In the genomic region with DNA sequence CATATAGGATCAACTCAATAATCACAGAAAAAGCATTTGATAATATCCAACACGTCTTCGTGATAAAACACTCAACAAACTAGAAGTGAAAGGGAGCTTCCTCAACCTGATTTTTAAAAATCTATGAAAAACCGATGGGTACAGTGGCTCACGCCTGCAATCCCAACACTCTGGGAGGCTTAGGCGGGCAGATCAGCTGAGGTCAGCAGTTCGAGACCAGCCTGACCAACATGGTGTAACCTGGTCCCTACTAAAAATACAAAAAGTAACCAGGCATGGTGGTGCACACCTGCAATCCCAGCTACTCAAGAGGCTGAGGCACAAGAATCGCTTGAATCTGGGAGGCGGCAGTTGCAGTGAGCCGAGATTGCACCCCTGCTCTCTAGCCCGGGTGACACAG, we compare ENCODE assay signal across 16 cellular contexts. TPM values are rescaled to one million over a fixed set of nuclear protein-coding genes. Genes with fewer than 3 reads are reported as not detected.
A peak's percentile ranks its signal among the peaks of the same experiment; 100 is the strongest.
DNase-seq lines count a peak whose midpoint lies in the region; ATAC-seq and TF ChIP-seq lines count a peak whose summit lies in the region.
"Had no signal": no experiment of that assay in that cellular context is flagged by ENCODE, and none has a peak within 500 bp of the region (broad histone marks: within the 10 kb centered on the region; RNA-seq: fewer than 3 reads in every experiment).

No MANE protein-coding gene starts in this region.

- H3K4ac ChIP-seq in mesenchymal stem cell (ENCODE audit: low read depth in 1 of 2, low read length in 2 of 2) = no peak overlapping the region

- H3K27ac Mint-ChIP-seq in GM23338 = no peak overlapping the region
- no peak overlapping the region for H3K27ac Mint-ChIP-seq in activated T-helper 1 cell treated with anti-CD3 and anti-CD28 coated beads, Interleukin-12 subunit alpha, Interleukin-12 subunit beta, Interleukin-2, Interleukin-4 antibody, amounts not matched to agents 30 ng/mL and 10 ng/mL and 1 ng/mL, durations not matched to agents 14 hours and 24 hours and 36 hours
- H3K27ac Mint-ChIP-seq: CD4-positive, CD25-positive, alpha-beta regulatory T cell; CD8-positive, alpha-beta memory T cell had no signal

- H3K27ac ChIP-seq in right cardiac atrium (ENCODE audit: low read length) (no peak overlapping the region), Panc1 (ENCODE audit: low read length) (peak overlapping the region; percentile 5; the same call in 1 of the 2 replicates), mesenchymal stem cell (ENCODE audit: low read length, poor library complexity, severe bottlenecking) (no peak overlapping the region), GM23338 (ENCODE audit: low read depth) (no peak overlapping the region)
- H3K27ac ChIP-seq: GM23248, HL-60 had no signal

- peaks cover 16% of the 10 kb centered on the region for H3K27me3 Mint-ChIP-seq in GM23338 (ENCODE audit: insufficient read depth, low read depth, poor library complexity)
- peaks cover 12% of the 10 kb centered on the region for H3K27me3 Mint-ChIP-seq in activated T-helper 1 cell treated with anti-CD3 and anti-CD28 coated beads, Interleukin-12 subunit alpha, Interleukin-12 subunit beta, Interleukin-2, Interleukin-4 antibody, amounts not matched to agents 30 ng/mL and 10 ng/mL and 1 ng/mL, durations not matched to agents 14 hours and 24 hours and 36 hours (ENCODE audit: insufficient read depth)
- H3K27me3 Mint-ChIP-seq: CD4-positive, CD25-positive, alpha-beta regulatory T cell had no signal

- H3K36me3 Mint-ChIP-seq in GM23338 (ENCODE audit: low read depth) = peaks cover 23% of the 10 kb centered on the region
- no peaks in the 10 kb centered on the region for H3K36me3 Mint-ChIP-seq in activated T-helper 1 cell treated with anti-CD3 and anti-CD28 coated beads, Interleukin-12 subunit alpha, Interleukin-12 subunit beta, Interleukin-2, Interleukin-4 antibody, amounts not matched to agents 30 ng/mL and 10 ng/mL and 1 ng/mL, durations not matched to agents 14 hours and 24 hours and 36 hours (ENCODE audit: low read depth)

- H3K9me3 ChIP-seq in right cardiac atrium (ENCODE audit: control insufficient read depth, low read length) (no peaks in the 10 kb centered on the region), Panc1 (ENCODE audit: control insufficient read depth, insufficient read depth, low read depth, low read length) (no peaks in the 10 kb centered on the region), mesenchymal stem cell (ENCODE audit: control insufficient read depth, low read length) (no peaks in the 10 kb centered on the region)
- H3K9me3 ChIP-seq: BE2C, Caco-2 had no signal

- H3K79me2 ChIP-seq in GM23338 (replicated peaks; ENCODE audit: insufficient read depth) = peaks cover 28% of the 10 kb centered on the region

- no peak overlapping the region for H4K8ac ChIP-seq in mesenchymal stem cell (ENCODE audit: low read length)

- H3K4me1 Mint-ChIP-seq in GM23338 = peaks cover 18% of the 10 kb centered on the region
- peaks cover 44% of the 10 kb centered on the region for H3K4me1 Mint-ChIP-seq in activated T-helper 1 cell treated with anti-CD3 and anti-CD28 coated beads, Interleukin-12 subunit alpha, Interleukin-12 subunit beta, Interleukin-2, Interleukin-4 antibody, amounts not matched to agents 30 ng/mL and 10 ng/mL and 1 ng/mL, durations not matched to agents 14 hours and 24 hours and 36 hours (ENCODE audit: low read depth)

- H3K36me3 ChIP-seq in Panc1 (ENCODE audit: control insufficient read depth, insufficient read depth, low read length) = peaks cover 4% of the 10 kb centered on the region; the same call in 1 of the 2 replicates
- peaks cover 0 to 2% of the 10 kb centered on the region in 2 experiments for H3K36me3 ChIP-seq in mesenchymal stem cell (ENCODE audit: control insufficient read depth in 1 of 2, insufficient read depth in 2 of 2, low read depth in 1 of 2, low read length in 2 of 2)
- H3K36me3 ChIP-seq in GM23338 (ENCODE audit: insufficient read depth) = peaks cover 16% of the 10 kb centered on the region
- H3K36me3 ChIP-seq: BE2C had no signal

- no peaks in the 10 kb centered on the region for H3K9me3 Mint-ChIP-seq in GM23338
- H3K9me3 Mint-ChIP-seq in activated T-helper 1 cell treated with anti-CD3 and anti-CD28 coated beads, Interleukin-12 subunit alpha, Interleukin-12 subunit beta, Interleukin-2, Interleukin-4 antibody, amounts not matched to agents 30 ng/mL and 10 ng/mL and 1 ng/mL, durations not matched to agents 14 hours and 24 hours and 36 hours = no peaks in the 10 kb centered on the region
- H3K9me3 Mint-ChIP-seq: CD4-positive, CD25-positive, alpha-beta regulatory T cell had no signal

- ATAC-seq in Right ventricle myocardium superior (ENCODE audit: poor library complexity) = no peak
- no peak for ATAC-seq in right cardiac atrium
- no peak for ATAC-seq in Panc1
- no peak for ATAC-seq in GM23338
- no peak for ATAC-seq in HG03045 (IDR thresholded peaks at IDR 0.05; ENCODE audit: unreplicated experiment)

- H3K4me1 ChIP-seq in right cardiac atrium (ENCODE audit: control insufficient read depth, insufficient read depth, low read length) (peaks cover 5% of the 10 kb centered on the region), Panc1 (ENCODE audit: control insufficient read depth, insufficient read depth, low read length) (peaks cover 45% of the 10 kb centered on the region), mesenchymal stem cell (ENCODE audit: control insufficient read depth, insufficient read depth, low read depth, low read length) (peaks cover 25% of the 10 kb centered on the region), GM23338 (ENCODE audit: insufficient read depth) (peaks cover 23% of the 10 kb centered on the region)
- H3K4me1 ChIP-seq: BE2C had no signal

- CTCF ChIA-PET in Panc1 (lab: Charles Lee) = no interaction called here

- peak; percentile 10 for DNase-seq in Right ventricle myocardium superior
- no peak for DNase-seq in right cardiac atrium
- no peak for DNase-seq in Panc1 (ENCODE audit: low read depth, low spot score)
- no peak for DNase-seq in mesenchymal stem cell
- no peak for DNase-seq in GM23338 (ENCODE audit: low spot score)
- no peak for DNase-seq in activated T-helper 1 cell treated with anti-CD3 and anti-CD28 coated beads, Interleukin-12 subunit alpha, Interleukin-12 subunit beta, Interleukin-2, Interleukin-4 antibody, amounts not matched to agents 30 ng/mL and 10 ng/mL and 1 ng/mL, durations not matched to agents 14 hours and 24 hours and 36 hours (ENCODE audit: low spot score)
- DNase-seq: 8988T; ACHN; BE2C; C1 segment of cervical spinal cord; Caco-2; CD4-positive, CD25-positive, alpha-beta regulatory T cell; CD8-positive, alpha-beta memory T cell had no signal

- no peak overlapping the region for H3K18ac ChIP-seq in mesenchymal stem cell (ENCODE audit: low read depth in 1 of 2, low read length in 2 of 2)

- H3K4me3 ChIP-seq in right cardiac atrium (ENCODE audit: low read length) (no peak overlapping the region), Panc1 (ENCODE audit: low read depth in 2 of 2, low read length in 2 of 2) (no peak overlapping the region), mesenchymal stem cell (ENCODE audit: insufficient read depth in 1 of 2, low read depth in 1 of 2, low read length in 2 of 2) (no peak overlapping the region), GM23338 (no peak overlapping the region)
- H3K4me3 ChIP-seq: GM23248 had no signal

- no peaks in the 10 kb centered on the region for H3F3A ChIP-seq in GM23338 (replicated peaks; ENCODE audit: low read depth)

- H3K14ac ChIP-seq in mesenchymal stem cell (ENCODE audit: low read length in 2 of 2) = no peak overlapping the region

- no peak overlapping the region for H2AK5ac ChIP-seq in mesenchymal stem cell (ENCODE audit: low read length, severe bottlenecking)

- no peaks in the 10 kb centered on the region for H3K27me3 ChIP-seq in right cardiac atrium (ENCODE audit: control insufficient read depth, insufficient read depth)
- H3K27me3 ChIP-seq in Panc1 (ENCODE audit: control insufficient read depth, insufficient read depth, low read length) = no peaks in the 10 kb centered on the region
- no peaks in the 10 kb centered on the region for H3K27me3 ChIP-seq in mesenchymal stem cell (ENCODE audit: control insufficient read depth in 1 of 2, insufficient read depth in 1 of 2, low read length in 2 of 2)
- H3K27me3 ChIP-seq in GM23338 (ENCODE audit: insufficient read depth) = no peaks in the 10 kb centered on the region
- H3K27me3 ChIP-seq: BE2C had no signal

- no TSS peak for BruUV-seq in Panc1 (replicated peaks; lab: Mats Ljungman, UMichigan)

- H3K9ac ChIP-seq in mesenchymal stem cell (ENCODE audit: low read length) = no peak overlapping the region
- H3K9ac ChIP-seq: GM23248 had no signal

- H4K91ac ChIP-seq in mesenchymal stem cell (ENCODE audit: low read length) = no peak overlapping the region

- peak overlapping the region; percentile 25 to 66 for H2BK12ac ChIP-seq in mesenchymal stem cell (ENCODE audit: low read length in 2 of 2)

- H3K79me1 ChIP-seq in mesenchymal stem cell (replicated peaks; ENCODE audit: low read length, poor library complexity, severe bottlenecking) = peaks cover 8% of the 10 kb centered on the region

- 93% methylated on average over 10 of the region's 10 CpGs for WGBS in right cardiac atrium
- WGBS in mesenchymal stem cell = 96% methylated on average over 6 of the region's 10 CpGs

- no peak overlapping the region for H3K4me2 ChIP-seq in mesenchymal stem cell (ENCODE audit: low read length, poor library complexity, severe bottlenecking)
- H3K4me2 ChIP-seq in GM23338 = no peak overlapping the region

- intact Hi-C loops in Right ventricle myocardium superior (cut with DNase I) = no loop called here
- intact Hi-C loops in right cardiac atrium (cut with DNase I) = no loop called here
- intact Hi-C loops in Panc1 (cut with micrococcal nuclease; ENCODE audit: unreplicated experiment) = no loop called here
- intact Hi-C loops in activated T-helper 1 cell treated with anti-CD3 and anti-CD28 coated beads, Interleukin-12 subunit alpha, Interleukin-12 subunit beta, Interleukin-2, Interleukin-4 antibody, amounts not matched to agents 30 ng/mL and 10 ng/mL and 1 ng/mL, durations not matched to agents 14 hours and 24 hours and 36 hours (cut with micrococcal nuclease) = loop anchor here (5.0 kb wide), 1 partner anchor 293 kb away; the partner anchor contains the start of gene AEN

- no peaks in the 10 kb centered on the region for H3K9me2 ChIP-seq in GM23338 (ENCODE audit: insufficient read depth)

- H2BK120ac ChIP-seq in mesenchymal stem cell (ENCODE audit: low read depth, low read length) = no peak overlapping the region

- no peak for TF ChIP-seq CTCF in Panc1 (IDR thresholded peaks at IDR 0.05)
- TF ChIP-seq CTCF in GM23338 (conservative IDR thresholded peaks at IDR 0.05; ENCODE audit: low read depth in 2 of 2) = no peak

- H2BK5ac ChIP-seq in mesenchymal stem cell (ENCODE audit: low read depth, low read length, poor library complexity, severe bottlenecking) = no peak overlapping the region

- no peak overlapping the region for H2AFZ ChIP-seq in mesenchymal stem cell (ENCODE audit: low read depth, low read length)
- H2AFZ ChIP-seq in GM23338 = no peak overlapping the region
- H2AFZ ChIP-seq: GM23248 had no signal

- POLR2A ChIA-PET in Panc1 (lab: Charles Lee) = no interaction called here

- H3K23ac ChIP-seq in mesenchymal stem cell (ENCODE audit: low read length in 2 of 2) = no peak overlapping the region

- H4K20me1 ChIP-seq in GM23338 (replicated peaks; ENCODE audit: insufficient read depth) = peaks cover 20% of the 10 kb centered on the region

- no peak overlapping the region for H2BK15ac ChIP-seq in mesenchymal stem cell (ENCODE audit: low read depth, poor library complexity, severe bottlenecking)

- in situ Hi-C loops in Panc1 (cut with HindIII; ENCODE audit: low pct_unique_long_range_greater_than_20kb, low sequenced_read_pairs) = no loop called here

- no peak overlapping the region for H3K4me3 Mint-ChIP-seq in GM23338
- no peak overlapping the region for H3K4me3 Mint-ChIP-seq in activated T-helper 1 cell treated with anti-CD3 and anti-CD28 coated beads, Interleukin-12 subunit alpha, Interleukin-12 subunit beta, Interleukin-2, Interleukin-4 antibody, amounts not matched to agents 30 ng/mL and 10 ng/mL and 1 ng/mL, durations not matched to agents 14 hours and 24 hours and 36 hours
- H3K4me3 Mint-ChIP-seq: CD8-positive, alpha-beta memory T cell had no signal

RNA-seq across cellular contexts. Expression of gene MFGE8, which starts 2.2 kb away (rescaled TPM):
- total RNA-seq in Right ventricle myocardium superior (290 TPM), right cardiac atrium (100 to 1,000 TPM; 200 to 347 (median 278) TPM), Panc1 (2021; ENCODE audit: unreplicated experiment) (1,799 TPM)
- polyA plus RNA-seq in right cardiac atrium (289 TPM), GM23338 (2016; fragmentation: Nextera tagmentation; extraction: Ambion mirVana) (246 and 279 TPM in 2 replicates)
- 2,067 TPM for polyA plus RNA-seq in Panc1 (2012; ENCODE audit: insufficient read length)
- 160 TPM for polyA plus RNA-seq in mesenchymal stem cell (2013, experiment 1 of 2)
- polyA plus RNA-seq in mesenchymal stem cell (2013, experiment 2 of 2) = 152 TPM
- 586 and 671 TPM in 2 replicates for total RNA-seq in GM23338 (2014; rRNA removed; shearing (Covaris generic))
- total RNA-seq in activated T-helper 1 cell treated with anti-CD3 and anti-CD28 coated beads, Interleukin-12 subunit alpha, Interleukin-12 subunit beta, Interleukin-2, Interleukin-4 antibody, amounts not matched to agents 30 ng/mL and 10 ng/mL and 1 ng/mL, durations not matched to agents 14 hours and 24 hours and 36 hours = 7.9 and 10.6 TPM in 2 replicates

RNA-seq across cellular contexts. Expression of gene HAPLN3, which starts 20.0 kb away (rescaled TPM):
- 2.0 TPM for total RNA-seq in Right ventricle myocardium superior
- 1 to 10 TPM; 1.6 to 2.8 (median 2.3) TPM for total RNA-seq in right cardiac atrium
- polyA plus RNA-seq in right cardiac atrium = 2.0 TPM
- total RNA-seq in Panc1 (2021; ENCODE audit: unreplicated experiment) = 168 TPM
- polyA plus RNA-seq in Panc1 (2012; ENCODE audit: insufficient read length) = 158 TPM
- 0.98 TPM for polyA plus RNA-seq in mesenchymal stem cell (2013, experiment 1 of 2)
- polyA plus RNA-seq in mesenchymal stem cell (2013, experiment 2 of 2) = 1.1 TPM
- 45.2 and 62.6 TPM in 2 replicates for total RNA-seq in GM23338 (2014; rRNA removed; shearing (Covaris generic))
- polyA plus RNA-seq in GM23338 (2016; fragmentation: Nextera tagmentation; extraction: Ambion mirVana) = 21.4 and 22.7 TPM in 2 replicates
- 83.4 and 85.8 TPM in 2 replicates for total RNA-seq in activated T-helper 1 cell treated with anti-CD3 and anti-CD28 coated beads, Interleukin-12 subunit alpha, Interleukin-12 subunit beta, Interleukin-2, Interleukin-4 antibody, amounts not matched to agents 30 ng/mL and 10 ng/mL and 1 ng/mL, durations not matched to agents 14 hours and 24 hours and 36 hours

Comparison
In these comparisons a context has a peak if more than half of its experiments do, and no peak if none do; other contexts are left out.
1. RNA of gene MFGE8, which starts 2.2 kb away (total RNA-seq): 1,799 TPM in Panc1 (single experiment), 586 to 671 TPM in GM23338, 290 TPM in Right ventricle myocardium superior (single experiment) and 200 to 347 TPM in right cardiac atrium; 7.9 to 10.6 TPM in activated T-helper 1 cell treated with anti-CD3 and anti-CD28 coated beads, Interleukin-12 subunit alpha, Interleukin-12 subunit beta, Interleukin-2, Interleukin-4 antibody, amounts not matched to agents 30 ng/mL and 10 ng/mL and 1 ng/mL, durations not matched to agents 14 hours and 24 hours and 36 hours; every median in the first group is over 10 times any median in the second.
2. RNA of gene HAPLN3, which starts 20.0 kb away (total RNA-seq): 168 TPM in Panc1 (single experiment), 83.4 to 85.8 TPM in activated T-helper 1 cell treated with anti-CD3 and anti-CD28 coated beads, Interleukin-12 subunit alpha, Interleukin-12 subunit beta, Interleukin-2, Interleukin-4 antibody, amounts not matched to agents 30 ng/mL and 10 ng/mL and 1 ng/mL, durations not matched to agents 14 hours and 24 hours and 36 hours and 45.2 to 62.6 TPM in GM23338; 1.6 to 2.8 TPM in right cardiac atrium and 2.0 TPM in Right ventricle myocardium superior (single experiment); every median in the first group is over 10 times any median in the second.